Comparison of ENCODE assay signal across 7 cellular contexts in genomic region chr15:20285696-20286095, GRCh38.
A peak's percentile ranks its signal among the peaks of the same experiment; 100 is the strongest.
DNase-seq lines count a peak whose midpoint lies in the region; TF ChIP-seq lines count a peak whose summit lies in the region.
"Not testable (repeated sequence)": the region's sequence is repeated elsewhere in the genome, so short reads cannot be mapped to it uniquely, and the experiment has no call there.

No MANE protein-coding gene starts in this region.

- H3K27me3 ChIP-seq in Peyer's patch; right atrium auricular region; spleen (replicated peaks in 1 of 7): not testable (repeated sequence)

- H3K4me3 ChIP-seq in Peyer's patch, right atrium auricular region, spleen: not testable (repeated sequence)

- not testable (repeated sequence) for H3K36me3 ChIP-seq in Peyer's patch, right atrium auricular region, spleen

- not testable (repeated sequence) for TF ChIP-seq CTCF in Peyer's patch (IDR thresholded peaks at IDR 0.05); right atrium auricular region (IDR thresholded peaks at IDR 0.05); spleen (IDR thresholded peaks at IDR 0.05 in 8 of 11, conservative IDR thresholded peaks at IDR 0.05 in 3 of 11)

- TF ChIP-seq POLR2A in Peyer's patch (IDR thresholded peaks at IDR 0.05); spleen (IDR thresholded peaks at IDR 0.05): not testable (repeated sequence)

- not testable (repeated sequence) for H3K9me3 ChIP-seq in Peyer's patch
- H3K9me3 ChIP-seq in right atrium auricular region (peaks cover 0 to 12% of the 10 kb centered on the region in 2 donors), spleen (peaks cover 0 to 27% (median 17%) of the 10 kb centered on the region in 8 donors)

- WGBS in spleen, 5 donors: 42 to 60% (median 55%) methylated on average over 2 of the region's 2 CpGs

- not testable (repeated sequence) for H3K27ac ChIP-seq in Peyer's patch, right atrium auricular region, spleen

- DNase-seq in Peyer's patch (peak in 2 of 3 donors; percentile 10 to 34), ecto neural progenitor cell (ENCODE audit: low spot score) (peak; percentile 37), right atrium auricular region (ENCODE audit: low spot score) (peak; percentile 57), mesenteric fat pad (ENCODE audit: low spot score) (peak; percentile 90), spleen (peak; percentile 49), ureter (ENCODE audit: low spot score) (peak; percentile 34)
- peak; percentile 12 for DNase-seq in activated T-cell treated with anti-CD3 and anti-CD28 coated beads, Interleukin-2, amount 50 U/mL, for 1 hour

- H3K4me1 ChIP-seq in Peyer's patch, right atrium auricular region, spleen: not testable (repeated sequence)

- intact Hi-C loops in spleen (cut with DNase I; ENCODE audit: low total_unique reads): not testable (repeated sequence)

Comparison
In these comparisons a context has a peak if more than half of its experiments do, and no peak if none do; other contexts are left out.
1. DNase-seq: peak in every context shown above with its lines; median percentile 90 in mesenteric fat pad; 57 in right atrium auricular region; 49 in spleen; 37 in ecto neural progenitor cell; 34 in ureter; 22 in Peyer's patch; 12 in activated T-cell treated with anti-CD3 and anti-CD28 coated beads, Interleukin-2, amount 50 U/mL, for 1 hour.